1 cellular context compared by ENCODE assay signal in genomic region chr12:6362383-6362782, GRCh38.
TF ChIP-seq lines count a peak whose summit lies in the region.

No MANE protein-coding gene starts in this region.

TF ChIP-seq in HepG2, 621 proteins besides CTCF, POLR2A, EP300 and RAD21:
- TF ChIP-seq ZSCAN22 (CRISPR knock-in tag; IDR thresholded peaks at IDR 0.05): no peak
- TF ChIP-seq ADNP (CRISPR knock-in tag; IDR thresholded peaks at IDR 0.05): 0 out of 2 replicates have a peak, but pooled peaks have one; percentile 18
- peak; percentile 86 for TF ChIP-seq ZNF629 (CRISPR knock-in tag; conservative IDR thresholded peaks at IDR 0.05)
